In genomic region chr1:99964806-99965205, GRCh38 we compare ENCODE assay signal across 16 cellular contexts.
"Had no signal": no experiment of that assay in that cellular context is flagged by ENCODE, and none has a peak within 500 bp of the region (broad histone marks: within the 10 kb centered on the region; RNA-seq: fewer than 3 reads in every experiment).

No MANE protein-coding gene starts in this region.

- H3K4me1 ChIP-seq: breast epithelium had no signal

- ATAC-seq: activated CD8-positive, alpha-beta T cell treated with anti-CD3 and anti-CD28 coated beads for 36 hours; activated T-cell treated with anti-CD3 and anti-CD28 coated beads, Interleukin-2, amount 50 U/mL, for 72 hours; left colon had no signal

- H3K9me3 ChIP-seq: breast epithelium, upper lobe of left lung had no signal

- H3K4me3 ChIP-seq: breast epithelium, upper lobe of left lung had no signal

- H3K27me3 ChIP-seq: breast epithelium, upper lobe of left lung had no signal

- H3K27ac ChIP-seq: upper lobe of left lung had no signal

- H3K27me3 Mint-ChIP-seq: activated CD8-positive, alpha-beta T cell treated with anti-CD3 and anti-CD28 coated beads for 36 hours; activated naive CD8-positive, alpha-beta T cell treated with anti-CD3 and anti-CD28 coated beads, Interleukin-2, amount 10 ng/mL, durations not matched to agents 7 days and 5 days; memory B cell had no signal

- DNase-seq: activated CD8-positive, alpha-beta memory T cell treated with anti-CD3 and anti-CD28 coated beads, Interleukin-2, amount 50 U/mL, for 4 hours; activated CD8-positive, alpha-beta T cell treated with anti-CD3 and anti-CD28 coated beads for 36 hours; activated gamma-delta T cell treated with Interleukin-2 at 50 U/mL for 16 hours; activated naive CD8-positive, alpha-beta T cell treated with anti-CD3 and anti-CD28 coated beads, Interleukin-2, amount 10 ng/mL, durations not matched to agents 7 days and 5 days; activated T-cell treated with anti-CD3 and anti-CD28 coated beads, Interleukin-2, amount 50 U/mL, for 72 hours; aorta; dermis blood vessel endothelial cell; hypothalamus; immature natural killer cell; left colon; nephron progenitor cell; stimulated activated CD4-positive, alpha-beta T cell treated with anti-CD3 and anti-CD28 coated beads, Interleukin-12 subunit alpha, Interleukin-12 subunit beta, amount 100 ng/mL, for 4 hours; stimulated activated naive CD4-positive, alpha-beta T cell had no signal

- H3K9me3 Mint-ChIP-seq: activated CD8-positive, alpha-beta T cell treated with anti-CD3 and anti-CD28 coated beads for 36 hours; activated naive CD8-positive, alpha-beta T cell treated with anti-CD3 and anti-CD28 coated beads, Interleukin-2, amount 10 ng/mL, durations not matched to agents 7 days and 5 days; immature natural killer cell; memory B cell; nephron progenitor cell had no signal

- H3K36me3 ChIP-seq: breast epithelium, upper lobe of left lung had no signal

- H3K4me3 Mint-ChIP-seq: activated CD8-positive, alpha-beta T cell treated with anti-CD3 and anti-CD28 coated beads for 36 hours; activated naive CD8-positive, alpha-beta T cell treated with anti-CD3 and anti-CD28 coated beads, Interleukin-2, amount 10 ng/mL, durations not matched to agents 7 days and 5 days; activated T-cell treated with anti-CD3 and anti-CD28 coated beads, Interleukin-2, amount 50 U/mL, for 72 hours; immature natural killer cell; memory B cell; nephron progenitor cell had no signal

- H3K36me3 Mint-ChIP-seq: activated naive CD8-positive, alpha-beta T cell treated with anti-CD3 and anti-CD28 coated beads, Interleukin-2, amount 10 ng/mL, durations not matched to agents 7 days and 5 days; immature natural killer cell; memory B cell had no signal

- H3K27ac Mint-ChIP-seq: activated CD8-positive, alpha-beta T cell treated with anti-CD3 and anti-CD28 coated beads for 36 hours; activated naive CD8-positive, alpha-beta T cell treated with anti-CD3 and anti-CD28 coated beads, Interleukin-2, amount 10 ng/mL, durations not matched to agents 7 days and 5 days; activated T-cell treated with anti-CD3 and anti-CD28 coated beads, Interleukin-2, amount 50 U/mL, for 72 hours; immature natural killer cell; memory B cell; nephron progenitor cell had no signal
